ENCODE assay signal across 8 cellular contexts in genomic region chr3:4982773-4983738, GRCh38. TPM values are rescaled to one million over a fixed set of nuclear protein-coding genes. Genes with fewer than 3 reads are reported as not detected.
DNase-seq lines count a peak whose midpoint lies in the region; ATAC-seq, FAIRE-seq and TF ChIP-seq lines count a peak whose summit lies in the region.

No MANE protein-coding gene starts in this region.

- TF ChIP-seq CTCF in right atrium auricular region (IDR thresholded peaks at IDR 0.05): no peak
- no peak for TF ChIP-seq CTCF in K562 (IDR thresholded peaks at IDR 0.05 in 2 of 3, conservative IDR thresholded peaks at IDR 0.05 in 1 of 3; ENCODE audit: insufficient read depth in 2 of 3, low read depth in 1 of 3, low read length in 3 of 3)
- TF ChIP-seq CTCF in uterus (IDR thresholded peaks at IDR 0.05): no peak

- H3K27ac ChIP-seq in right atrium auricular region: peak overlapping the region; percentile 96 to 98
- peak overlapping the region; percentile 72 for H3K27ac ChIP-seq in K562 (ENCODE audit: extremely low read depth, low read depth, low read length)
- H3K27ac ChIP-seq in mesenchymal stem cell (ENCODE audit: low read length, poor library complexity, severe bottlenecking): peak overlapping the region; percentile 81
- H3K27ac ChIP-seq in uterus: peak overlapping the region; percentile 96 to 99

- H3K27me3 ChIP-seq in right atrium auricular region (no peaks in the 10 kb centered on the region), K562 (ENCODE audit: control insufficient read depth in 2 of 2, insufficient read depth in 2 of 2, low read length in 2 of 2) (no peaks in the 10 kb centered on the region), mesenchymal stem cell (ENCODE audit: control insufficient read depth in 1 of 2, insufficient read depth in 1 of 2, low read length in 2 of 2) (no peaks in the 10 kb centered on the region), uterus (no peaks in the 10 kb centered on the region)

- no peak for FAIRE-seq in K562 (lab: Jason Lieb, UNC)

- DNase-seq in right atrium auricular region (ENCODE audit: low spot score): no peak
- no peak for DNase-seq in cardiac septum (ENCODE audit: low spot score)
- peak in 1 of 4 experiments; percentile 39 for DNase-seq in K562 (ENCODE audit: extremely low read depth in 1 of 4, low spot score in 3 of 4)
- peak; percentile 64 for DNase-seq in mesenchymal stem cell
- no peak for DNase-seq in uterus
- no peak for DNase-seq in SKM-1 treated with dmso at 0.1 percent for 144 hours (lab: John Stamatoyannopoulos, UW; ENCODE audit: unreplicated experiment)
- DNase-seq in COLO829 (ENCODE audit: low spot score): no peak

- H2BK5ac ChIP-seq in mesenchymal stem cell (ENCODE audit: low read depth, low read length, poor library complexity, severe bottlenecking): no peak overlapping the region

- in situ Hi-C loops in K562 (cut with MboI): loop anchor here (5.0 kb wide), 1 partner anchor 34 kb away; no protein-coding TSS in a partner anchor

- H3K9ac ChIP-seq in K562 (ENCODE audit: insufficient read depth in 1 of 2, low read depth in 2 of 2, low read length in 2 of 2) (peak overlapping the region; percentile 83 to 84), mesenchymal stem cell (ENCODE audit: low read length) (peak overlapping the region; percentile 96)

- TF ChIP-seq EP300 in K562 (IDR thresholded peaks at IDR 0.05; ENCODE audit: low read length): no peak

- H3K23ac ChIP-seq in mesenchymal stem cell (ENCODE audit: low read length in 2 of 2): no peak overlapping the region

- H3K4me3 ChIP-seq in right atrium auricular region (peak overlapping the region; percentile 30 to 92), K562 (peak overlapping the region; percentile 86), mesenchymal stem cell (ENCODE audit: insufficient read depth in 1 of 2, low read depth in 1 of 2, low read length in 2 of 2) (peak overlapping the region; percentile 4 to 62), uterus (no peak overlapping the region)

- H3K79me2 ChIP-seq in K562 (ENCODE audit: control insufficient read depth, insufficient read depth, low read length): peaks cover 72% of the 10 kb centered on the region

- H3K9me3 ChIP-seq in right atrium auricular region: no peaks in the 10 kb centered on the region
- H3K9me3 ChIP-seq in K562 (replicated peaks; ENCODE audit: control insufficient read depth, insufficient read depth, low read depth, low read length): no peaks in the 10 kb centered on the region
- no peaks in the 10 kb centered on the region for H3K9me3 ChIP-seq in mesenchymal stem cell (ENCODE audit: control insufficient read depth, low read length)
- H3K9me3 ChIP-seq in uterus: no peaks in the 10 kb centered on the region

- POLR2A ChIA-PET in K562 (lab: Yijun Ruan, JAX): interaction anchor here (0.6 to 8.1 kb wide), 30 partner anchors 11 to 272 kb away, joined by 3 to 85 read pairs (median 4); no protein-coding TSS in a partner anchor

- no peak overlapping the region for H4K8ac ChIP-seq in mesenchymal stem cell (ENCODE audit: low read length)

- peak overlapping the region; percentile 18 for H4K91ac ChIP-seq in mesenchymal stem cell (ENCODE audit: low read length)

- BruUV-seq in K562 (replicated peaks; lab: Mats Ljungman, UMichigan): no TSS peak

- peak overlapping the region; percentile 40 to 80 for H3K4ac ChIP-seq in mesenchymal stem cell (ENCODE audit: low read depth in 1 of 2, low read length in 2 of 2)

- H3K4me1 ChIP-seq in right atrium auricular region (peaks cover 0 to 64% of the 10 kb centered on the region in 2 donors), K562 (replicated peaks in 1 of 2; ENCODE audit: control insufficient read depth in 2 of 2, insufficient read depth in 2 of 2, low read length in 2 of 2) (peaks cover 52 to 53% of the 10 kb centered on the region in 2 experiments), mesenchymal stem cell (ENCODE audit: control insufficient read depth, insufficient read depth, low read depth, low read length) (peaks cover 31% of the 10 kb centered on the region), uterus (peaks cover 0 to 22% of the 10 kb centered on the region in 2 donors)

- peaks cover 3% of the 10 kb centered on the region; the same call in 1 of the 2 replicates for H4K20me1 ChIP-seq in K562 (replicated peaks; ENCODE audit: control insufficient read depth, insufficient read depth, low read length)

- H3K14ac ChIP-seq in mesenchymal stem cell (ENCODE audit: low read length in 2 of 2): peak overlapping the region in 1 of 2 experiments; percentile 72

- H3K18ac ChIP-seq in mesenchymal stem cell (ENCODE audit: low read depth in 1 of 2, low read length in 2 of 2): peak overlapping the region; percentile 54 to 64

- H3K9me1 ChIP-seq in K562 (ENCODE audit: control insufficient read depth, insufficient read depth, low read length): no peaks in the 10 kb centered on the region

- peak overlapping the region; percentile 98 for H3K4me2 ChIP-seq in K562 (ENCODE audit: insufficient read depth, low read length)
- peak overlapping the region; percentile 85 for H3K4me2 ChIP-seq in mesenchymal stem cell (ENCODE audit: low read length, poor library complexity, severe bottlenecking)

- peaks cover 3% of the 10 kb centered on the region for H3K79me1 ChIP-seq in mesenchymal stem cell (replicated peaks; ENCODE audit: low read length, poor library complexity, severe bottlenecking)

- intact Hi-C loops in cardiac septum (cut with DNase I): no loop called here
- intact Hi-C loops in K562 (cut with micrococcal nuclease): no loop called here
- intact Hi-C loops in uterus (cut with DNase I; ENCODE audit: low total_unique reads): no loop called here

- no peak overlapping the region for H2BK120ac ChIP-seq in mesenchymal stem cell (ENCODE audit: low read depth, low read length)

- peak overlapping the region; percentile 60 for H2AK5ac ChIP-seq in mesenchymal stem cell (ENCODE audit: low read length, severe bottlenecking)

- H2AFZ ChIP-seq in K562 (ENCODE audit: low read depth, low read length) (no peak overlapping the region), mesenchymal stem cell (ENCODE audit: low read depth, low read length) (no peak overlapping the region)

- 86% methylated on average over 39 of the region's 40 CpGs for WGBS in K562 (ENCODE audit: insufficient coverage, low coverage, missing lambda C conversion rate)
- 93% methylated on average over 40 of the region's 40 CpGs for WGBS in mesenchymal stem cell

- CTCF ChIA-PET in K562 (lab: Yijun Ruan, JAX; ENCODE audit: low intra/inter-chr PET ratio): interaction anchor here (3.0 kb wide), 1 partner anchor 75 kb away, joined by 11 read pairs; no protein-coding TSS in a partner anchor

- H2BK15ac ChIP-seq in mesenchymal stem cell (ENCODE audit: low read depth, poor library complexity, severe bottlenecking): no peak overlapping the region

- peak overlapping the region; percentile 8 to 28 for H2BK12ac ChIP-seq in mesenchymal stem cell (ENCODE audit: low read length in 2 of 2)

- no peak for TF ChIP-seq RAD21 in K562 (CRISPR knock-in tag; conservative IDR thresholded peaks at IDR 0.05 in 1 of 2, IDR thresholded peaks at IDR 0.05 in 1 of 2)

- ATAC-seq in K562: no peak
- ATAC-seq in HG03039 (IDR thresholded peaks at IDR 0.05; ENCODE audit: unreplicated experiment): no peak

- TF ChIP-seq POLR2A in K562 (conservative IDR thresholded peaks at IDR 0.05) (0 out of 2 replicates have a peak, but pooled peaks have one; percentile 6), uterus (IDR thresholded peaks at IDR 0.05) (no peak)

- peaks cover 12% of the 10 kb centered on the region for H3K36me3 ChIP-seq in right atrium auricular region
- peaks cover 52% of the 10 kb centered on the region for H3K36me3 ChIP-seq in K562 (ENCODE audit: control insufficient read depth, insufficient read depth, low read length)
- H3K36me3 ChIP-seq in mesenchymal stem cell (ENCODE audit: control insufficient read depth in 1 of 2, insufficient read depth in 2 of 2, low read depth in 1 of 2, low read length in 2 of 2): peaks cover 23 to 31% of the 10 kb centered on the region in 2 experiments
- no peaks in the 10 kb centered on the region for H3K36me3 ChIP-seq in uterus

TF ChIP-seq in K562, 482 proteins besides CTCF, POLR2A, EP300 and RAD21 (continues in another document):
- TF ChIP-seq TCF15 (CRISPR knock-in tag; IDR thresholded peaks at IDR 0.05) (0 out of 2 replicates have a peak, but pooled peaks have one; percentile 37), SIX5 (IDR thresholded peaks at IDR 0.05; ENCODE audit: borderline replicate concordance in 1 of 2, insufficient read depth in 1 of 2, low read depth in 1 of 2, low read length in 2 of 2) (no peak)

RNA-seq across cellular contexts. Expression of gene BHLHE40, which starts 3.8 kb away (rescaled TPM):
- total RNA-seq in right atrium auricular region (10 to 100 TPM; 32.3 to 49.5 TPM), cardiac septum (71.5 TPM), K562 (2014; rRNA removed) (38.7 and 44.5 TPM in 2 replicates), K562 (2014; rRNA removed; fragmentation: Illumina TruSeq; extraction: Trizol) (19.4 and 20.6 TPM in 2 replicates), K562 (2015; rRNA removed; fragmentation: Illumina TruSeq; extraction: Trizol) (27.7 and 27.8 TPM in 2 replicates), K562 (2021) (47.5 and 51.8 TPM in 2 replicates), uterus (10 to 100 TPM; 11.4 to 84.2 (median 28.1) TPM)
- 81.5 and 114 TPM in 2 replicates for total RNA-seq in K562 (2011; cell fraction: chromatin; rRNA removed; ENCODE audit: low replicate concordance)
- total RNA-seq in K562 (2011; cell fraction: nucleolus; rRNA removed): 100 and 103 TPM in 2 replicates
- 92.4 and 99.8 TPM in 2 replicates for total RNA-seq in K562 (2011; cell fraction: nucleoplasm; rRNA removed)
- polyA plus RNA-seq in K562 (2011; rRNA removed) (83.9 and 105 TPM in 2 replicates), K562 (2014; fragmentation: Illumina TruSeq; extraction: Trizol) (49.6 and 57.8 TPM in 2 replicates), K562 (2014; fragmentation: Nextera tagmentation; extraction: Ambion mirVana) (10 to 100 TPM; 12.0 to 24.3 TPM), K562 (2014; rRNA removed) (30.9 and 31.4 TPM in 2 replicates)
- polyA plus RNA-seq in K562 (2011; cell fraction: cytosol; rRNA removed): 72.3 and 73.7 TPM in 2 replicates
- 144 and 202 TPM in 2 replicates for polyA plus RNA-seq in K562 (2011; cell fraction: nucleus; rRNA removed)
- polyA plus RNA-seq in K562 (2012): 98.8 and 122 TPM in 2 replicates
- polyA minus RNA-seq in K562 (2011; rRNA and poly(A)+ RNA removed): 76.2 and 78.0 TPM in 2 replicates
- 70.7 and 90.6 TPM in 2 replicates for polyA minus RNA-seq in K562 (2011; cell fraction: cytosol; rRNA and poly(A)+ RNA removed)
- polyA minus RNA-seq in K562 (2011; cell fraction: nucleus; rRNA and poly(A)+ RNA removed): 122 and 139 TPM in 2 replicates
- 88.3 TPM for polyA plus RNA-seq in mesenchymal stem cell (2013, experiment 1 of 2)
- 79.7 TPM for polyA plus RNA-seq in mesenchymal stem cell (2013, experiment 2 of 2)

Comparison
In these comparisons a context has a peak if more than half of its experiments do, and no peak if none do; other contexts are left out.
1. H3K4me3 ChIP-seq: peak in right atrium auricular region (2 of 2), K562 (single experiment) and mesenchymal stem cell (2 of 2); none in uterus (0 of 2).
2. Peak in every context shown above with its lines, with median percentiles within 50 percentile points of each other: H3K27ac ChIP-seq.